ENCODE assay signal across 16 cellular contexts in the genomic region with DNA sequence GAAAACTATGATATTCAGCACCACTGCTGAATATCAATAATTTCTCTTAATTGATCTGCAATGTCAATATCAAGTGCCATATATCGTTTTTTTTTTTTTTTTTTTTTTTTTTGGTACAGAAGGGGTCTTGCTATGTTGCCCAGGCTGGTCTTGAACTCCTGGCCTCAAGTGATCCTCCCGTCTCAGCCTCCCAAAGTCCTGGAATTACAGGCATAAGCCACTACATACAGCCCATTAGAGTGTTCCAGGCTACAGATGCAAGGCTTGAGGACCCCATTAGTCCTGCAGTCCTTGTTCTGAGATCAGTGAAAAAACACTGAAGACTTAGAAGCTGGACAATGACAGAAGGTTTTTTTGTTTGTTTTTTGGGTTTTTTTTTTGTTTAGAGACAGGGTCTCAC. TPM values are rescaled to one million over a fixed set of nuclear protein-coding genes. Genes with fewer than 3 reads are reported as not detected.
DNase-seq lines count a peak whose midpoint lies in the region; ATAC-seq and TF ChIP-seq lines count a peak whose summit lies in the region.
"Had no signal": no experiment of that assay in that cellular context is flagged by ENCODE, and none has a peak within 500 bp of the region (broad histone marks: within the 10 kb centered on the region; RNA-seq: fewer than 3 reads in every experiment).

No MANE protein-coding gene starts in this region.

- H4K5ac ChIP-seq in IMR-90 (ENCODE audit: low read depth, low read length): no peak overlapping the region

- H3K36me3 Mint-ChIP-seq in WTC11: no peaks in the 10 kb centered on the region
- H3K36me3 Mint-ChIP-seq: CD8-positive, alpha-beta T cell had no signal

- H3K4me1 Mint-ChIP-seq in WTC11: peaks cover 3% of the 10 kb centered on the region; the same call in 1 of the 2 replicates

- no TSS peak for BruUV-seq in IMR-90 (replicated peaks; lab: Mats Ljungman, UMichigan)

- intact Hi-C loops in IMR-90 (cut with micrococcal nuclease): no loop called here

- no peak overlapping the region for H2BK20ac ChIP-seq in IMR-90 (ENCODE audit: low read depth, low read length)

- no peak overlapping the region for H3K9ac ChIP-seq in IMR-90 (ENCODE audit: low read depth, low read length)
- H3K9ac ChIP-seq: BLaER1 treated with 17β-estradiol and CSF1 and Interleukin-3, amounts not matched to agents 10 nM and 100 nM had no signal

- H2BK5ac ChIP-seq in IMR-90 (ENCODE audit: low read depth, low read length, poor library complexity, severe bottlenecking): no peak overlapping the region

- dilution Hi-C loops in IMR-90 (cut with HindIII; ENCODE audit: low sequenced_read_pairs, unreplicated experiment): no loop called here

- no peak for TF ChIP-seq CTCF in IMR-90 (conservative IDR thresholded peaks at IDR 0.05; ENCODE audit: low read depth, low read length)
- no peak for TF ChIP-seq CTCF in WTC11 (IDR thresholded peaks at IDR 0.05)

- H4K20me1 ChIP-seq in IMR-90 (ENCODE audit: insufficient read depth, low read length): 0 out of 2 replicates have a peak, but pooled peaks cover 7% of the 10 kb centered on the region

- POLR2A ChIA-PET in IMR-90 (lab: Charles Lee; ENCODE audit: unreplicated experiment) (no interaction called here), WTC11 (lab: Charles Lee) (no interaction called here)

- in situ Hi-C loops in IMR-90 (cut with MboI; ENCODE audit: low sequenced_read_pairs): no loop called here

- H3K27me3 Mint-ChIP-seq in WTC11 (ENCODE audit: low read depth): no peaks in the 10 kb centered on the region
- H3K27me3 Mint-ChIP-seq: B cell; CD4-positive, alpha-beta T cell had no signal

- H3K4ac ChIP-seq in IMR-90 (ENCODE audit: low read depth, low read length): no peak overlapping the region

- H2AFZ ChIP-seq in IMR-90 (replicated peaks; ENCODE audit: low read length, poor library complexity): no peak overlapping the region

- H3K9me3 Mint-ChIP-seq in WTC11: no peaks in the 10 kb centered on the region
- H3K9me3 Mint-ChIP-seq: CD4-positive, alpha-beta T cell; CD8-positive, alpha-beta T cell had no signal

- H3K27ac Mint-ChIP-seq in WTC11: no peak overlapping the region
- H3K27ac Mint-ChIP-seq: B cell; CD4-positive, alpha-beta T cell; CD8-positive, alpha-beta T cell had no signal

- H3K79me1 ChIP-seq in IMR-90 (ENCODE audit: low read depth in 1 of 2, low read length in 2 of 2): peaks cover 15 to 39% of the 10 kb centered on the region in 2 experiments

- H3K56ac ChIP-seq in IMR-90 (ENCODE audit: extremely low read depth, insufficient read depth, low read length): no peak overlapping the region

- no peak overlapping the region for H3K14ac ChIP-seq in IMR-90 (replicated peaks; ENCODE audit: low read depth, low read length)

- no peak overlapping the region for H3K4me2 ChIP-seq in IMR-90 (ENCODE audit: low read depth, low read length)
- H3K4me2 ChIP-seq: A549; BLaER1 treated with 17β-estradiol and CSF1 and Interleukin-3, amounts not matched to agents 10 nM and 100 nM had no signal

- H3K27me3 ChIP-seq in IMR-90 (ENCODE audit: control insufficient read depth, insufficient read depth, low read length): no peaks in the 10 kb centered on the region
- no peaks in the 10 kb centered on the region for H3K27me3 ChIP-seq in SJCRH30
- H3K27me3 ChIP-seq: BLaER1 treated with 17β-estradiol and CSF1 and Interleukin-3, amounts not matched to agents 10 nM and 100 nM had no signal

- H4K8ac ChIP-seq in IMR-90 (ENCODE audit: low read depth in 2 of 2, low read length in 2 of 2): no peak overlapping the region

- TF ChIP-seq POLR2A in IMR-90 (IDR thresholded peaks at IDR 0.05; ENCODE audit: low read depth, low read length): no peak

- no peak overlapping the region for H3K23ac ChIP-seq in IMR-90 (ENCODE audit: low read depth, low read length)

- no peak overlapping the region for H2BK120ac ChIP-seq in IMR-90 (ENCODE audit: low read depth, low read length)

- H3K27ac ChIP-seq in IMR-90 (ENCODE audit: insufficient read depth, low read length) (no peak overlapping the region), SJCRH30 (no peak overlapping the region)
- H3K27ac ChIP-seq: A549; BLaER1 treated with 17β-estradiol and CSF1 and Interleukin-3, amounts not matched to agents 10 nM and 100 nM; C4-2B had no signal

- WGBS in IMR-90 (ENCODE audit: extremely low coverage in 2 of 2, insufficient read length in 1 of 2), 2 experiments: no CpG with 5 or more reads among the region's 2 CpGs

- H2AK5ac ChIP-seq in IMR-90 (ENCODE audit: low read depth, low read length): no peak overlapping the region

- H2BK15ac ChIP-seq in IMR-90 (ENCODE audit: low read depth, low read length): no peak overlapping the region

- H3K9me3 ChIP-seq in IMR-90 (ENCODE audit: control insufficient read depth, insufficient read depth, low read length) (no peaks in the 10 kb centered on the region), SJCRH30 (replicated peaks) (no peaks in the 10 kb centered on the region)
- H3K9me3 ChIP-seq: A549, Caco-2 had no signal

- H4K91ac ChIP-seq in IMR-90 (ENCODE audit: insufficient read depth, low read depth, low read length): no peak overlapping the region

- peak overlapping the region; percentile 55 for H2AK9ac ChIP-seq in IMR-90 (replicated peaks; ENCODE audit: low read depth, low read length, poor library complexity)

- H3K9me1 ChIP-seq in IMR-90 (ENCODE audit: insufficient read depth, low read length): peaks cover 5% of the 10 kb centered on the region; the same call in 1 of the 2 replicates

- no peaks in the 10 kb centered on the region for H3K4me1 ChIP-seq in IMR-90 (ENCODE audit: control insufficient read depth, insufficient read depth, low read length)
- no peaks in the 10 kb centered on the region for H3K4me1 ChIP-seq in SJCRH30
- H3K4me1 ChIP-seq: Caco-2 had no signal

- H3K4me3 Mint-ChIP-seq in WTC11: no peak overlapping the region
- H3K4me3 Mint-ChIP-seq: B cell; CD4-positive, alpha-beta T cell; CD8-positive, alpha-beta T cell had no signal

- CTCF ChIA-PET in IMR-90 (lab: Yijun Ruan, JAX): no interaction called here
- CTCF ChIA-PET in WTC11 (lab: Charles Lee): no interaction called here

- H3K18ac ChIP-seq in IMR-90 (ENCODE audit: low read depth, low read length): no peak overlapping the region

- no peak for TF ChIP-seq RAD21 in IMR-90 (IDR thresholded peaks at IDR 0.05; ENCODE audit: low read length)

- H3K36me3 ChIP-seq in IMR-90 (ENCODE audit: control insufficient read depth, insufficient read depth, low read length): no peaks in the 10 kb centered on the region
- no peaks in the 10 kb centered on the region for H3K36me3 ChIP-seq in SJCRH30
- H3K36me3 ChIP-seq: BLaER1 treated with 17β-estradiol and CSF1 and Interleukin-3, amounts not matched to agents 10 nM and 100 nM had no signal

- DNase-seq in IMR-90: no peak
- no peak for DNase-seq in WTC11 (ENCODE audit: low spot score)
- no peak for DNase-seq in SJCRH30
- DNase-seq: AML-193; Caco-2; Calu3; CD4-positive, alpha-beta T cell; CD8-positive, alpha-beta T cell; DMS79 treated with DMSO at 0.1 percent for 48 hours; GF-D8 had no signal

- ATAC-seq in IMR-90 (ENCODE audit: low read depth): no peak
- ATAC-seq in WTC11: no peak
- no peak for ATAC-seq in activated CD4-positive, CD25-positive, alpha-beta regulatory T cell treated with anti-CD3 and anti-CD28 coated beads, Interleukin-2, amount 50 U/mL, for 24 hours
- ATAC-seq in GM18868 (IDR thresholded peaks at IDR 0.05; ENCODE audit: unreplicated experiment): no peak
- ATAC-seq: A549; CD8-positive, alpha-beta T cell had no signal

- H3K4me3 ChIP-seq in IMR-90 (ENCODE audit: insufficient read depth, low read depth, low read length) (no peak overlapping the region), SJCRH30 (no peak overlapping the region)
- H3K4me3 ChIP-seq: A549; BLaER1 treated with 17β-estradiol and CSF1 and Interleukin-3, amounts not matched to agents 10 nM and 100 nM had no signal

TF ChIP-seq in IMR-90, 13 proteins besides CTCF, POLR2A, EP300 and RAD21:
- TF ChIP-seq RFX5 (IDR thresholded peaks at IDR 0.05; ENCODE audit: low read depth, low read length) (no peak), CEBPB (IDR thresholded peaks at IDR 0.05; ENCODE audit: low read depth, low read length) (no peak)

TF ChIP-seq in WTC11, 78 proteins besides CTCF, POLR2A, EP300 and RAD21:
- TF ChIP-seq ZNF121 (CRISPR knock-in tag; IDR thresholded peaks at IDR 0.05) (peak; percentile 84), ZNF138 (CRISPR knock-in tag; conservative IDR thresholded peaks at IDR 0.05) (no peak)

RNA-seq across cellular contexts. Expression of a gene that starts 48.3 kb away (rescaled TPM):
- 48.6 and 52.5 TPM in 2 replicates for total RNA-seq in IMR-90 (2012; rRNA removed)
- 11.4 and 14.5 TPM in 2 replicates for polyA plus RNA-seq in IMR-90 (2012; rRNA removed)
- 3.9 and 4.6 TPM in 2 replicates for polyA plus RNA-seq in IMR-90 (2012; cell fraction: cytosol; rRNA removed)
- 2.2 and 8.0 TPM in 2 replicates for polyA plus RNA-seq in IMR-90 (2012; cell fraction: nucleus; rRNA removed; ENCODE audit: low replicate concordance)
- total RNA-seq in WTC11 (2021): 35.3 to 41.6 TPM (median 36.3 TPM) in 3 replicates
- 36.2 and 38.4 TPM in 2 replicates for total RNA-seq in SJCRH30 (2014; rRNA removed; shearing (Covaris generic))
